ENCODE assay signal across 31 cellular contexts in genomic region chr4:185456131-185456530, GRCh38. TPM values are rescaled to one million over a fixed set of nuclear protein-coding genes. Genes with fewer than 3 reads are reported as not detected.
"Had no signal": no experiment of that assay in that cellular context is flagged by ENCODE, and none has a peak within 500 bp of the region (broad histone marks: within the 10 kb centered on the region; RNA-seq: fewer than 3 reads in every experiment).

No MANE protein-coding gene starts in this region.

- H3K4me3 Mint-ChIP-seq: natural killer cell; nephron; neural progenitor cell; stimulated activated memory B cell treated with anti-CD40 and anti-IgM and Interleukin-4, amounts not matched to agents 10 μg/mL and 1 μg/mL and 100 μg/mL, for 72 hours; stimulated activated naive CD8-positive, alpha-beta T cell treated with anti-CD3 and anti-CD28 coated beads, Interleukin-15, amount 100 ng/mL, for 72 hours; type B pancreatic cell had no signal

- H3K4me2 ChIP-seq: smooth muscle cell had no signal

- DNase-seq: natural killer cell; occipital lobe; ovary; posterior cingulate gyrus; psoas muscle; right cardiac atrium; spleen; stimulated activated CD4-positive, alpha-beta T cell treated with anti-CD3 and anti-CD28 coated beads, Interleukin-12 subunit alpha, Interleukin-12 subunit beta, amount 100 ng/mL, for 4 hours; stimulated activated CD4-positive, alpha-beta T cell treated with anti-CD3 and anti-CD28 coated beads, Interleukin-1b, Interleukin-23, amount 100 ng/mL, for 48 hours; stimulated activated CD4-positive, alpha-beta T cell treated with anti-CD3 and anti-CD28 coated beads, Interleukin-4, amount 100 ng/mL, for 1 hour; stimulated activated CD4-positive, alpha-beta T cell treated with anti-CD3 and anti-CD28 coated beads, Interleukin-4, amount 100 ng/mL, for 4 hours; stimulated activated CD8-positive, alpha-beta memory T cell treated with anti-CD3 and anti-CD28 coated beads, Interleukin-4, amount 100 ng/mL, for 48 hours; stimulated activated naive CD4-positive, alpha-beta T cell; stimulated activated naive CD8-positive, alpha-beta T cell treated with anti-CD3 and anti-CD28 coated beads, Interleukin-15, amount 100 ng/mL, for 72 hours; stimulated activated naive CD8-positive, alpha-beta T cell treated with anti-CD3 and anti-CD28 coated beads, Interleukin-15, Interleukin-2, amounts not matched to agents 100 U/mL and 50 U/mL, for 24 hours; substantia nigra; testis; tibial artery; transverse colon; upper lobe of right lung; uterus had no signal

- H3K9me3 Mint-ChIP-seq: natural killer cell; nephron; neural progenitor cell; stimulated activated memory B cell treated with anti-CD40 and anti-IgM and Interleukin-4, amounts not matched to agents 10 μg/mL and 1 μg/mL and 100 μg/mL, for 72 hours; stimulated activated naive CD8-positive, alpha-beta T cell treated with anti-CD3 and anti-CD28 coated beads, Interleukin-15, amount 100 ng/mL, for 72 hours; type B pancreatic cell had no signal

- H3K27ac Mint-ChIP-seq: natural killer cell; nephron; neural progenitor cell; progenitor cell of endocrine pancreas; stimulated activated memory B cell treated with anti-CD40 and anti-IgM and Interleukin-4, amounts not matched to agents 10 μg/mL and 1 μg/mL and 100 μg/mL, for 72 hours; stimulated activated naive CD8-positive, alpha-beta T cell treated with anti-CD3 and anti-CD28 coated beads, Interleukin-15, amount 100 ng/mL, for 72 hours; type B pancreatic cell had no signal

- H2AFZ ChIP-seq: neural progenitor cell, parathyroid adenoma had no signal

- H3K27ac ChIP-seq: neural progenitor cell, ovary, parathyroid adenoma, psoas muscle, skin epidermis, spleen, suprapubic skin, testis, tibial artery, transverse colon, upper lobe of right lung, uterus had no signal

- H3K4me1 Mint-ChIP-seq: natural killer cell; nephron; neural progenitor cell; stimulated activated memory B cell treated with anti-CD40 and anti-IgM and Interleukin-4, amounts not matched to agents 10 μg/mL and 1 μg/mL and 100 μg/mL, for 72 hours; stimulated activated naive CD8-positive, alpha-beta T cell treated with anti-CD3 and anti-CD28 coated beads, Interleukin-15, amount 100 ng/mL, for 72 hours had no signal

- H3K4me3 ChIP-seq: neural progenitor cell, ovary, psoas muscle, skin epidermis, smooth muscle cell, spleen, suprapubic skin, testis, tibial artery, transverse colon, upper lobe of right lung, uterus had no signal

- H3K4me1 ChIP-seq: parathyroid adenoma, psoas muscle, spleen, suprapubic skin, testis, tibial artery, transverse colon, upper lobe of right lung, uterus had no signal

- H3K9ac ChIP-seq: neural progenitor cell, parathyroid adenoma had no signal

- H3K27me3 Mint-ChIP-seq: stimulated activated memory B cell treated with anti-CD40 and anti-IgM and Interleukin-4, amounts not matched to agents 10 μg/mL and 1 μg/mL and 100 μg/mL, for 72 hours; type B pancreatic cell had no signal

- H3K27me3 ChIP-seq: neural progenitor cell, ovary, suprapubic skin, testis, tibial artery, transverse colon, upper lobe of right lung, uterus had no signal

- H3K36me3 ChIP-seq: neural progenitor cell, ovary, spleen, suprapubic skin, transverse colon, upper lobe of right lung, uterus had no signal

- ATAC-seq: natural killer cell; psoas muscle; right cardiac atrium; sciatic nerve; stimulated activated memory B cell treated with anti-CD40 and anti-IgM and Interleukin-4, amounts not matched to agents 10 μg/mL and 1 μg/mL and 100 μg/mL, for 72 hours; stimulated activated naive CD8-positive, alpha-beta T cell treated with anti-CD3 and anti-CD28 coated beads, Interleukin-15, amount 100 ng/mL, for 72 hours; stimulated activated naive CD8-positive, alpha-beta T cell treated with anti-CD3 and anti-CD28 coated beads, Interleukin-15, Interleukin-2, amounts not matched to agents 100 U/mL and 50 U/mL, for 24 hours; upper lobe of right lung had no signal

- H3K36me3 Mint-ChIP-seq: natural killer cell; neural progenitor cell; stimulated activated memory B cell treated with anti-CD40 and anti-IgM and Interleukin-4, amounts not matched to agents 10 μg/mL and 1 μg/mL and 100 μg/mL, for 72 hours; type B pancreatic cell had no signal

- H3K9me3 ChIP-seq: ovary, psoas muscle, spleen, suprapubic skin, testis, tibial artery, transverse colon, upper lobe of right lung, uterus had no signal

- H3K79me2 ChIP-seq: parathyroid adenoma had no signal

RNA-seq across cellular contexts. Expression of gene CCDC110, which starts 15.4 kb away (rescaled TPM):
- total RNA-seq: natural killer cell had no signal
